In genomic region chr5:39633057-39633456, GRCh38 we compare ENCODE assay signal across 27 cellular contexts.
"Had no signal": no experiment of that assay in that cellular context is flagged by ENCODE, and none has a peak within 500 bp of the region (broad histone marks: within the 10 kb centered on the region; RNA-seq: fewer than 3 reads in every experiment).

No MANE protein-coding gene starts in this region.

- H3K27me3 ChIP-seq: neural progenitor cell, ovary, right lobe of liver, sigmoid colon, stomach, thyroid gland, tibial nerve, upper lobe of left lung had no signal

- H3K36me3 ChIP-seq: neural progenitor cell, ovary, right lobe of liver, sigmoid colon, stomach, thoracic aorta, thyroid gland, tibial nerve, upper lobe of left lung had no signal

- H3K4me3 ChIP-seq: neural progenitor cell, ovary, psoas muscle, right lobe of liver, sigmoid colon, stomach, thoracic aorta, thyroid gland, tibial nerve, upper lobe of left lung had no signal

- ATAC-seq: naive thymus-derived CD8-positive, alpha-beta T cell; natural killer cell treated with Interleukin-12 subunit alpha and Interleukin-12 subunit beta and Interleukin-15 and Interleukin-18, amount 100 ng/mL, for 72 hours; psoas muscle; right cardiac atrium; right lobe of liver; stimulated activated effector memory CD8-positive, alpha-beta T cell treated with anti-CD3 and anti-CD28 coated beads, Interleukin-12 subunit alpha, Interleukin-12 subunit beta, amount 100 ng/mL, for 72 hours; stimulated activated naive B cell treated with anti-CD40 and anti-IgM and Interleukin-4, amounts not matched to agents 10 μg/mL and 1 μg/mL and 100 μg/mL, for 72 hours had no signal

- H3K79me2 ChIP-seq: parathyroid adenoma had no signal

- H3K4me2 ChIP-seq: neural progenitor cell had no signal

- H2AFZ ChIP-seq: neural progenitor cell, parathyroid adenoma had no signal

- H3K4me1 ChIP-seq: neural progenitor cell, parathyroid adenoma, psoas muscle, right lobe of liver, sigmoid colon, stomach, thyroid gland, tibial nerve, upper lobe of left lung had no signal

- FAIRE-seq: small intestine, urothelium cell line had no signal

- DNase-seq: naive thymus-derived CD8-positive, alpha-beta T cell; nephron progenitor cell; occipital lobe; ovary; posterior cingulate gyrus; psoas muscle; right cardiac atrium; right lobe of liver; sigmoid colon; small intestine; stimulated activated CD4-positive, alpha-beta T cell treated with anti-CD3 and anti-CD28 coated beads, Interleukin-15, amount 100 ng/mL, for 24 hours; stimulated activated CD4-positive, alpha-beta T cell treated with anti-CD3 and anti-CD28 coated beads, Interleukin-2, amount 100 ng/mL, for 24 hours; stimulated activated CD4-positive, alpha-beta T cell treated with anti-CD3 and anti-CD28 coated beads, Interleukin-2, amount 100 ng/mL, for 48 hours; stimulated activated CD4-positive, alpha-beta T cell treated with anti-CD3 and anti-CD28 coated beads, Interleukin-4, amount 100 ng/mL, for 24 hours; stimulated activated naive B cell treated with anti-CD40 and anti-IgM and Interleukin-4, amounts not matched to agents 10 μg/mL and 1 μg/mL and 100 μg/mL, for 72 hours; stimulated activated naive CD4-positive, alpha-beta T cell treated with Interleukin-2 at 50 U/mL for 16 hours; stomach; thyroid gland; trophoblast cell; upper lobe of left lung had no signal

- H3K9me3 ChIP-seq: ovary, psoas muscle, right lobe of liver, sigmoid colon, stomach, thoracic aorta, thyroid gland, tibial nerve, upper lobe of left lung had no signal

- H3K27ac ChIP-seq: neural progenitor cell, ovary, parathyroid adenoma, psoas muscle, right lobe of liver, sigmoid colon, stomach, thoracic aorta, thyroid gland, tibial nerve, upper lobe of left lung had no signal

- H3K9ac ChIP-seq: neural progenitor cell, parathyroid adenoma had no signal
